Comparison of ENCODE assay signal across 32 cellular contexts in the genomic region with DNA sequence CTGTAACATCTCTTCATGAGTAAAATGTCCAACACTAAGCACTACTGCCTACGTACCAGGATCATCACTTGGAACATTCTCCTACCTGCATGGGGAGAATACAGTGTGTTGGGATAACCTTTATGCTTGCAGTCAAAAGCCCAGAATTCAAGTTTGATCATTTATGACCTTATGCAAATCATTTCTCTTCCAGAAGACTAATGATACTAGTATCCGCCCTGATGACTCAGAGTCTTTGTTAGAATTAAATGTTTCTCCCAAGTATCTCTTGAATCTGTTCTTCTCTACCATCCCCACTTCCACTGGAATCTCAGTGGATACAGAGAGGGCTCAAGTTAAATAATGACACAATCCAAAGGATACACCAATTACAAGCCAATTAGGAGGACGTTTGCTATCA. TPM values are rescaled to one million over a fixed set of nuclear protein-coding genes. Genes with fewer than 3 reads are reported as not detected.
A peak's percentile ranks its signal among the peaks of the same experiment; 100 is the strongest.
DNase-seq lines count a peak whose midpoint lies in the region; ATAC-seq, FAIRE-seq and TF ChIP-seq lines count a peak whose summit lies in the region.
"Had no signal": no experiment of that assay in that cellular context is flagged by ENCODE, and none has a peak within 500 bp of the region (broad histone marks: within the 10 kb centered on the region; RNA-seq: fewer than 3 reads in every experiment).

No MANE protein-coding gene starts in this region.

- in situ Hi-C loops in K562 (cut with MboI) = no loop called here

- no TSS peak for BruUV-seq in A673 (replicated peaks; lab: Mats Ljungman, UMichigan)
- no TSS peak for BruUV-seq in K562 (replicated peaks; lab: Mats Ljungman, UMichigan)

- H4K20me1 ChIP-seq in K562 (replicated peaks; ENCODE audit: control insufficient read depth, insufficient read depth, low read length) (no peaks in the 10 kb centered on the region), neural progenitor cell (ENCODE audit: low read depth) (no peaks in the 10 kb centered on the region)
- H4K20me1 ChIP-seq: BLaER1 had no signal

- no peaks in the 10 kb centered on the region for H3K9me1 ChIP-seq in K562 (ENCODE audit: control insufficient read depth, insufficient read depth, low read length)

- no peak for ATAC-seq in K562
- peak; percentile 44 for ATAC-seq in foreskin keratinocyte
- ATAC-seq in activated T-cell treated with anti-CD3 and anti-CD28 coated beads, Interleukin-2, amount 50 U/mL, for 72 hours (replicated peaks in 1 of 2) = no peak
- ATAC-seq: HCT116, HepG2, Right ventricle myocardium inferior had no signal

- TF ChIP-seq CTCF in A673 (conservative IDR thresholded peaks at IDR 0.05; ENCODE audit: low read depth, low read length) (no peak), K562 (IDR thresholded peaks at IDR 0.05 in 2 of 3, conservative IDR thresholded peaks at IDR 0.05 in 1 of 3; ENCODE audit: insufficient read depth in 2 of 3, low read depth in 1 of 3, low read length in 3 of 3) (no peak), foreskin keratinocyte (conservative IDR thresholded peaks at IDR 0.05) (no peak), neural progenitor cell (IDR thresholded peaks at IDR 0.05) (no peak)

- H3K4me1 Mint-ChIP-seq in activated T-cell treated with anti-CD3 and anti-CD28 coated beads, Interleukin-2, amount 50 U/mL, for 72 hours (ENCODE audit: low read depth) = no peaks in the 10 kb centered on the region
- no peaks in the 10 kb centered on the region for H3K4me1 Mint-ChIP-seq in neural progenitor cell
- H3K4me1 Mint-ChIP-seq: CD4-positive, CD25-positive, alpha-beta regulatory T cell had no signal

- H3K36me3 ChIP-seq in A673 (ENCODE audit: insufficient read depth, low read length, poor library complexity, severe bottlenecking) (no peaks in the 10 kb centered on the region), K562 (ENCODE audit: control insufficient read depth, insufficient read depth, low read length) (no peaks in the 10 kb centered on the region), neural progenitor cell (no peaks in the 10 kb centered on the region)
- H3K36me3 ChIP-seq: BLaER1, SJCRH30 had no signal

- H3K4me3 Mint-ChIP-seq in activated T-cell treated with anti-CD3 and anti-CD28 coated beads, Interleukin-2, amount 50 U/mL, for 72 hours = no peak overlapping the region
- H3K4me3 Mint-ChIP-seq in neural progenitor cell = no peak overlapping the region
- H3K4me3 Mint-ChIP-seq: CD4-positive, CD25-positive, alpha-beta regulatory T cell had no signal

- peak; percentile 28 for DNase-seq in A673 (ENCODE audit: low spot score)
- peak; percentile 6 for DNase-seq in HT1080 (ENCODE audit: low read depth)
- no peak for DNase-seq in K562 (ENCODE audit: extremely low read depth in 1 of 4, low spot score in 3 of 4)
- DNase-seq in foreskin keratinocyte = peak; percentile 30 to 56
- no peak for DNase-seq in activated T-cell treated with anti-CD3 and anti-CD28 coated beads, Interleukin-2, amount 50 U/mL, for 72 hours
- no peak for DNase-seq in neural progenitor cell (ENCODE audit: low spot score)
- no peak for DNase-seq in anterior cingulate cortex (lab: John Stamatoyannopoulos, UW)
- DNase-seq: 8988T; CD4-positive, CD25-positive, alpha-beta regulatory T cell; EL; GF-D8; Kasumi-1; MV-4-11; NCI-H1105; NCI-H1436 treated with DMSO at 0.1 percent for 48 hours; NCI-H187 treated with DMSO at 0.1 percent for 48 hours; NCI-H2171 treated with DMSO at 0.1 percent for 48 hours; NCI-H524; NCI-H82; NK-92 treated with Interleukin-12 subunit alpha and Interleukin-12 subunit beta, amount 100 ng/mL, for 24 hours; PC-9; SJCRH30 had no signal

- H3K4me1 ChIP-seq in A673 (ENCODE audit: insufficient read depth, low read length, poor library complexity, severe bottlenecking) (no peaks in the 10 kb centered on the region), K562 (replicated peaks in 1 of 2; ENCODE audit: control insufficient read depth in 2 of 2, insufficient read depth in 2 of 2, low read length in 2 of 2) (peaks cover 4 to 11% of the 10 kb centered on the region in 2 experiments; a peak in 3 of 5 replicates), foreskin keratinocyte (peaks cover 16% of the 10 kb centered on the region), neural progenitor cell (no peaks in the 10 kb centered on the region)
- H3K4me1 ChIP-seq: SJCRH30 had no signal

- TF ChIP-seq RAD21 in K562 (CRISPR knock-in tag; conservative IDR thresholded peaks at IDR 0.05 in 1 of 2, IDR thresholded peaks at IDR 0.05 in 1 of 2) = no peak

- H3K4me3 ChIP-seq in A673 (ENCODE audit: low read depth, low read length, poor library complexity, severe bottlenecking) (no peak overlapping the region), K562 (no peak overlapping the region), neural progenitor cell (no peak overlapping the region)
- H3K4me3 ChIP-seq: BLaER1, PC-9, SJCRH30 had no signal

- H3K27me3 ChIP-seq in A673 (replicated peaks; ENCODE audit: insufficient read depth, low read depth, low read length, poor library complexity) (peaks cover 10% of the 10 kb centered on the region), K562 (ENCODE audit: control insufficient read depth in 2 of 2, insufficient read depth in 2 of 2, low read length in 2 of 2) (no peaks in the 10 kb centered on the region; a peak in 1 of 5 replicates), foreskin keratinocyte (no peaks in the 10 kb centered on the region), neural progenitor cell (no peaks in the 10 kb centered on the region)
- H3K27me3 ChIP-seq: BLaER1, SJCRH30 had no signal

- no peak overlapping the region for H2AFZ ChIP-seq in K562 (ENCODE audit: low read depth, low read length)
- no peak overlapping the region for H2AFZ ChIP-seq in neural progenitor cell (replicated peaks)
- H2AFZ ChIP-seq: PC-9 had no signal

- H3F3A ChIP-seq in neural progenitor cell (ENCODE audit: low read depth) = no peaks in the 10 kb centered on the region

- WGBS in K562 (ENCODE audit: insufficient coverage, low coverage, missing lambda C conversion rate) = 8% methylated on average over 3 of the region's 3 CpGs

- no peak for TF ChIP-seq POLR2A in K562 (conservative IDR thresholded peaks at IDR 0.05)

- CTCF ChIA-PET in A673 (lab: Charles Lee) = no interaction called here
- CTCF ChIA-PET in K562 (lab: Yijun Ruan, JAX; ENCODE audit: low intra/inter-chr PET ratio) = no interaction called here

- POLR2A ChIA-PET in A673 (lab: Charles Lee; ENCODE audit: low non-redundant PET) (no interaction called here), K562 (lab: Yijun Ruan, JAX) (no interaction called here)

- H3K27ac ChIP-seq in A673 (ENCODE audit: low read depth, low read length, poor library complexity, severe bottlenecking) (no peak overlapping the region), K562 (ENCODE audit: extremely low read depth, low read depth, low read length) (no peak overlapping the region), foreskin keratinocyte (peak overlapping the region; percentile 23), neural progenitor cell (no peak overlapping the region)
- H3K27ac ChIP-seq: BLaER1, PC-9, SJCRH30 had no signal

- no peak for FAIRE-seq in K562 (lab: Jason Lieb, UNC)
- FAIRE-seq: D721Med, GM12891, HepG2 had no signal

- H3K4me2 ChIP-seq in K562 (ENCODE audit: insufficient read depth, low read length) (no peak overlapping the region), neural progenitor cell (no peak overlapping the region)
- H3K4me2 ChIP-seq: BLaER1, PC-9 had no signal

- no peaks in the 10 kb centered on the region for H3K9me3 ChIP-seq in A673 (ENCODE audit: low read depth, low read length, poor library complexity, severe bottlenecking)
- H3K9me3 ChIP-seq in K562 (replicated peaks; ENCODE audit: control insufficient read depth, insufficient read depth, low read depth, low read length) = no peaks in the 10 kb centered on the region
- H3K9me3 ChIP-seq in neural progenitor cell (ENCODE audit: low read depth) = no peaks in the 10 kb centered on the region
- H3K9me3 ChIP-seq: BLaER1, SJCRH30 had no signal

- no peaks in the 10 kb centered on the region for H3K36me3 Mint-ChIP-seq in activated T-cell treated with anti-CD3 and anti-CD28 coated beads, Interleukin-2, amount 50 U/mL, for 72 hours (ENCODE audit: insufficient read depth in 2 of 2)
- H3K36me3 Mint-ChIP-seq in neural progenitor cell = no peaks in the 10 kb centered on the region
- H3K36me3 Mint-ChIP-seq: CD4-positive, CD25-positive, alpha-beta regulatory T cell had no signal

- no peak overlapping the region for H3K27ac Mint-ChIP-seq in activated T-cell treated with anti-CD3 and anti-CD28 coated beads, Interleukin-2, amount 50 U/mL, for 72 hours
- no peak overlapping the region for H3K27ac Mint-ChIP-seq in neural progenitor cell
- H3K27ac Mint-ChIP-seq: CD4-positive, CD25-positive, alpha-beta regulatory T cell had no signal

- TF ChIP-seq EP300 in K562 (IDR thresholded peaks at IDR 0.05; ENCODE audit: low read length) = no peak

- H3K79me2 ChIP-seq in K562 (ENCODE audit: control insufficient read depth, insufficient read depth, low read length) (no peaks in the 10 kb centered on the region), neural progenitor cell (ENCODE audit: low read depth) (no peaks in the 10 kb centered on the region)

- intact Hi-C loops in A673 (cut with micrococcal nuclease; ENCODE audit: unreplicated experiment) = no loop called here
- intact Hi-C loops in K562 (cut with micrococcal nuclease) = no loop called here

- H3K27me3 Mint-ChIP-seq in activated T-cell treated with anti-CD3 and anti-CD28 coated beads, Interleukin-2, amount 50 U/mL, for 72 hours (ENCODE audit: low read depth) = peaks cover 8% of the 10 kb centered on the region
- H3K27me3 Mint-ChIP-seq in neural progenitor cell (ENCODE audit: insufficient read depth, low read depth) = no peaks in the 10 kb centered on the region

- H3K9me3 Mint-ChIP-seq in activated T-cell treated with anti-CD3 and anti-CD28 coated beads, Interleukin-2, amount 50 U/mL, for 72 hours = no peaks in the 10 kb centered on the region
- no peaks in the 10 kb centered on the region for H3K9me3 Mint-ChIP-seq in neural progenitor cell
- H3K9me3 Mint-ChIP-seq: CD4-positive, CD25-positive, alpha-beta regulatory T cell had no signal

- H3K9ac ChIP-seq in K562 (ENCODE audit: insufficient read depth in 1 of 2, low read depth in 2 of 2, low read length in 2 of 2) (no peak overlapping the region), neural progenitor cell (no peak overlapping the region)
- H3K9ac ChIP-seq: BLaER1 had no signal

RNA-seq across cellular contexts. Expression of gene MAJIN, which starts 12.4 kb away (rescaled TPM):
- total RNA-seq in A673 (2021) (not detected in 2 replicates), K562 (2014; rRNA removed) (0.12 TPM in 1 of 2 replicates, not detected in the other), K562 (2014; rRNA removed; fragmentation: Illumina TruSeq; extraction: Trizol) (0.18 and 0.29 TPM in 2 replicates), K562 (2015; rRNA removed; fragmentation: Illumina TruSeq; extraction: Trizol) (0.68 and 0.83 TPM in 2 replicates), K562 (2021) (0.24 TPM in 1 of 2 replicates, not detected in the other), foreskin keratinocyte (0.04 TPM in 1 of 2 replicates, not detected in the other), neural progenitor cell (ENCODE audit: low replicate concordance) (0.06 TPM in 1 of 2 replicates, not detected in the other)
- not detected in 2 replicates for total RNA-seq in HT1080 (2014; rRNA removed; shearing (Covaris generic))
- polyA plus RNA-seq in HT1080 (2015; cell fraction: cytosol; rRNA removed) = not detected in 2 replicates
- polyA plus RNA-seq in HT1080 (2015; cell fraction: nucleus; rRNA removed) = not detected in 2 replicates
- 0.30 TPM in 1 of 2 replicates, not detected in the other for total RNA-seq in K562 (2011; cell fraction: chromatin; rRNA removed; ENCODE audit: low replicate concordance)
- total RNA-seq in K562 (2011; cell fraction: nucleolus; rRNA removed) = 0.33 TPM in 1 of 2 replicates, not detected in the other
- total RNA-seq in K562 (2011; cell fraction: nucleoplasm; rRNA removed) = 0.38 TPM in 1 of 2 replicates, not detected in the other
- polyA plus RNA-seq in K562 (2011; rRNA removed) (0.28 and 0.42 TPM in 2 replicates), K562 (2014; fragmentation: Illumina TruSeq; extraction: Trizol) (0.39 TPM in 1 of 2 replicates, not detected in the other), K562 (2014; fragmentation: Nextera tagmentation; extraction: Ambion mirVana) (under 1 TPM in 1 of 2 experiments, not detected in 1; 0.21 TPM), K562 (2014; rRNA removed) (0.17 and 0.30 TPM in 2 replicates), foreskin keratinocyte (not detected in 2 replicates)
- polyA plus RNA-seq in K562 (2011; cell fraction: cytosol; rRNA removed) = 0.63 and 1.4 TPM in 2 replicates
- polyA plus RNA-seq in K562 (2011; cell fraction: nucleus; rRNA removed) = 0.13 and 0.74 TPM in 2 replicates
- 0.09 and 0.15 TPM in 2 replicates for polyA plus RNA-seq in K562 (2012)
- polyA minus RNA-seq in K562 (2011; rRNA and poly(A)+ RNA removed) = 0.11 and 0.21 TPM in 2 replicates
- polyA minus RNA-seq in K562 (2011; cell fraction: cytosol; rRNA and poly(A)+ RNA removed) = not detected in 2 replicates
- polyA minus RNA-seq in K562 (2011; cell fraction: nucleus; rRNA and poly(A)+ RNA removed) = not detected in 2 replicates
- total RNA-seq in activated T-cell treated with anti-CD3 and anti-CD28 coated beads, Interleukin-2, amount 50 U/mL, for 72 hours = 1 to 10 TPM; 1.7 to 2.7 TPM
- total RNA-seq: CD4-positive, CD25-positive, alpha-beta regulatory T cell; H4; HepG2; HT-29; M059J; Right ventricle myocardium inferior; RPMI7951; SJCRH30 had no signal
- polyA plus RNA-seq: HepG2 had no signal

RNA-seq across cellular contexts. Expression of gene GPHA2, which starts 23.8 kb away (rescaled TPM):
- not detected in 2 replicates for total RNA-seq in A673 (2021)
- 0.53 TPM in 1 of 2 replicates, not detected in the other for total RNA-seq in HT1080 (2014; rRNA removed; shearing (Covaris generic))
- not detected in 2 replicates for polyA plus RNA-seq in HT1080 (2015; cell fraction: cytosol; rRNA removed)
- polyA plus RNA-seq in HT1080 (2015; cell fraction: nucleus; rRNA removed) = not detected in 2 replicates
- not detected in 2 replicates for total RNA-seq in K562 (2011; cell fraction: chromatin; rRNA removed; ENCODE audit: low replicate concordance)
- not detected in 2 replicates for total RNA-seq in K562 (2011; cell fraction: nucleolus; rRNA removed)
- not detected in 2 replicates for total RNA-seq in K562 (2011; cell fraction: nucleoplasm; rRNA removed)
- total RNA-seq in K562 (2014; rRNA removed) = not detected in 2 replicates
- not detected in 2 replicates for total RNA-seq in K562 (2014; rRNA removed; fragmentation: Illumina TruSeq; extraction: Trizol)
- total RNA-seq in K562 (2015; rRNA removed; fragmentation: Illumina TruSeq; extraction: Trizol) = 0.22 TPM in 1 of 2 replicates, not detected in the other
- total RNA-seq in K562 (2021) = not detected in 2 replicates
- polyA plus RNA-seq in K562 (2011; rRNA removed) = not detected in 2 replicates
- polyA plus RNA-seq in K562 (2011; cell fraction: cytosol; rRNA removed) = not detected in 2 replicates
- 0.74 and 0.88 TPM in 2 replicates for polyA plus RNA-seq in K562 (2011; cell fraction: nucleus; rRNA removed)
- polyA plus RNA-seq in K562 (2012) = not detected in 2 replicates
- polyA plus RNA-seq in K562 (2014; fragmentation: Illumina TruSeq; extraction: Trizol) = not detected in 2 replicates
- polyA plus RNA-seq in K562 (2014; fragmentation: Nextera tagmentation; extraction: Ambion mirVana) = under 1 TPM in 1 of 2 experiments, not detected in 1; 0.17 TPM
- 1.4 TPM in 1 of 2 replicates, not detected in the other for polyA plus RNA-seq in K562 (2014; rRNA removed)
- polyA minus RNA-seq in K562 (2011; rRNA and poly(A)+ RNA removed) = not detected in 2 replicates
- polyA minus RNA-seq in K562 (2011; cell fraction: cytosol; rRNA and poly(A)+ RNA removed) = not detected in 2 replicates
- polyA minus RNA-seq in K562 (2011; cell fraction: nucleus; rRNA and poly(A)+ RNA removed) = not detected in 2 replicates
- total RNA-seq in foreskin keratinocyte = not detected in 2 replicates
- 0.27 TPM in 1 of 2 replicates, not detected in the other for polyA plus RNA-seq in foreskin keratinocyte
- total RNA-seq in activated T-cell treated with anti-CD3 and anti-CD28 coated beads, Interleukin-2, amount 50 U/mL, for 72 hours = under 1 TPM; 0.58 to 0.81 TPM
- total RNA-seq in neural progenitor cell (ENCODE audit: low replicate concordance) = 1.5 TPM in 1 of 2 replicates, not detected in the other
- total RNA-seq: CD4-positive, CD25-positive, alpha-beta regulatory T cell; H4; HT-29; M059J; Right ventricle myocardium inferior; RPMI7951; SJCRH30 had no signal
- polyA plus RNA-seq: CD4-positive, CD25-positive, alpha-beta regulatory T cell had no signal

RNA-seq across cellular contexts. Expression of gene PPP2R5B, which starts 35.0 kb away (rescaled TPM):
- total RNA-seq in A673 (2021) = 16.1 and 17.2 TPM in 2 replicates
- total RNA-seq in HT1080 (2014; rRNA removed; shearing (Covaris generic)) = 7.7 and 8.3 TPM in 2 replicates
- polyA plus RNA-seq in HT1080 (2015; cell fraction: cytosol; rRNA removed) = 7.8 and 8.4 TPM in 2 replicates
- polyA plus RNA-seq in HT1080 (2015; cell fraction: nucleus; rRNA removed) = 15.3 and 17.0 TPM in 2 replicates
- 18.6 and 35.5 TPM in 2 replicates for total RNA-seq in K562 (2011; cell fraction: chromatin; rRNA removed; ENCODE audit: low replicate concordance)
- 16.1 and 22.7 TPM in 2 replicates for total RNA-seq in K562 (2011; cell fraction: nucleolus; rRNA removed)
- 17.8 and 18.6 TPM in 2 replicates for total RNA-seq in K562 (2011; cell fraction: nucleoplasm; rRNA removed)
- total RNA-seq in K562 (2014; rRNA removed) = 3.3 and 5.2 TPM in 2 replicates
- total RNA-seq in K562 (2014; rRNA removed; fragmentation: Illumina TruSeq; extraction: Trizol) = 1.8 and 3.2 TPM in 2 replicates
- 2.5 and 2.6 TPM in 2 replicates for total RNA-seq in K562 (2015; rRNA removed; fragmentation: Illumina TruSeq; extraction: Trizol)
- 6.4 and 7.8 TPM in 2 replicates for total RNA-seq in K562 (2021)
- 7.3 and 11.1 TPM in 2 replicates for polyA plus RNA-seq in K562 (2011; rRNA removed)
- 9.0 and 9.1 TPM in 2 replicates for polyA plus RNA-seq in K562 (2011; cell fraction: cytosol; rRNA removed)
- polyA plus RNA-seq in K562 (2011; cell fraction: nucleus; rRNA removed) = 46.9 and 48.0 TPM in 2 replicates
- 5.8 and 10.7 TPM in 2 replicates for polyA plus RNA-seq in K562 (2012)
- 5.1 and 5.2 TPM in 2 replicates for polyA plus RNA-seq in K562 (2014; fragmentation: Illumina TruSeq; extraction: Trizol)
- polyA plus RNA-seq in K562 (2014; fragmentation: Nextera tagmentation; extraction: Ambion mirVana) = under 1 TPM; 0.10 to 0.13 TPM
- polyA plus RNA-seq in K562 (2014; rRNA removed) = 5.1 and 6.1 TPM in 2 replicates
- 3.4 and 4.0 TPM in 2 replicates for polyA minus RNA-seq in K562 (2011; rRNA and poly(A)+ RNA removed)
- polyA minus RNA-seq in K562 (2011; cell fraction: cytosol; rRNA and poly(A)+ RNA removed) = 3.6 and 3.9 TPM in 2 replicates
- polyA minus RNA-seq in K562 (2011; cell fraction: nucleus; rRNA and poly(A)+ RNA removed) = 4.8 and 5.9 TPM in 2 replicates
- 13.4 and 15.0 TPM in 2 replicates for total RNA-seq in foreskin keratinocyte
- polyA plus RNA-seq in foreskin keratinocyte = 12.5 and 13.5 TPM in 2 replicates
- total RNA-seq in activated T-cell treated with anti-CD3 and anti-CD28 coated beads, Interleukin-2, amount 50 U/mL, for 72 hours = 10 to 100 TPM; 15.0 to 24.0 TPM
- 5.7 and 11.3 TPM in 2 replicates for total RNA-seq in neural progenitor cell (ENCODE audit: low replicate concordance)

RNA-seq across cellular contexts. Expression of gene BATF2, which starts 37.3 kb away (rescaled TPM):
- total RNA-seq in A673 (2021) = not detected in 2 replicates
- total RNA-seq in HT1080 (2014; rRNA removed; shearing (Covaris generic)) = 1.6 and 3.1 TPM in 2 replicates
- 2.8 and 3.4 TPM in 2 replicates for polyA plus RNA-seq in HT1080 (2015; cell fraction: cytosol; rRNA removed)
- 2.6 and 2.7 TPM in 2 replicates for polyA plus RNA-seq in HT1080 (2015; cell fraction: nucleus; rRNA removed)
- 6.5 and 18.2 TPM in 2 replicates for total RNA-seq in K562 (2011; cell fraction: chromatin; rRNA removed; ENCODE audit: low replicate concordance)
- 10.7 and 15.0 TPM in 2 replicates for total RNA-seq in K562 (2011; cell fraction: nucleolus; rRNA removed)
- 7.7 and 8.2 TPM in 2 replicates for total RNA-seq in K562 (2011; cell fraction: nucleoplasm; rRNA removed)
- total RNA-seq in K562 (2014; rRNA removed) = 7.0 and 7.3 TPM in 2 replicates
- total RNA-seq in K562 (2014; rRNA removed; fragmentation: Illumina TruSeq; extraction: Trizol) = 2.5 and 3.1 TPM in 2 replicates
- total RNA-seq in K562 (2015; rRNA removed; fragmentation: Illumina TruSeq; extraction: Trizol) = 4.4 and 4.8 TPM in 2 replicates
- 8.7 TPM in 2 replicates for total RNA-seq in K562 (2021)
- polyA plus RNA-seq in K562 (2011; rRNA removed) = 7.2 and 9.0 TPM in 2 replicates
- 8.1 and 21.2 TPM in 2 replicates for polyA plus RNA-seq in K562 (2011; cell fraction: cytosol; rRNA removed)
- 5.7 and 9.2 TPM in 2 replicates for polyA plus RNA-seq in K562 (2011; cell fraction: nucleus; rRNA removed)
- 7.4 and 11.4 TPM in 2 replicates for polyA plus RNA-seq in K562 (2012)
- polyA plus RNA-seq in K562 (2014; fragmentation: Illumina TruSeq; extraction: Trizol) = 8.9 and 10.0 TPM in 2 replicates
- 1 to 10 TPM; 1.7 to 1.9 TPM for polyA plus RNA-seq in K562 (2014; fragmentation: Nextera tagmentation; extraction: Ambion mirVana)
- 5.2 and 6.4 TPM in 2 replicates for polyA plus RNA-seq in K562 (2014; rRNA removed)
- polyA minus RNA-seq in K562 (2011; rRNA and poly(A)+ RNA removed) = 4.9 and 7.0 TPM in 2 replicates
- polyA minus RNA-seq in K562 (2011; cell fraction: cytosol; rRNA and poly(A)+ RNA removed) = 5.3 and 7.1 TPM in 2 replicates
- 3.9 and 4.1 TPM in 2 replicates for polyA minus RNA-seq in K562 (2011; cell fraction: nucleus; rRNA and poly(A)+ RNA removed)
- total RNA-seq in foreskin keratinocyte = 0.14 and 0.28 TPM in 2 replicates
- polyA plus RNA-seq in foreskin keratinocyte = 0.35 and 0.36 TPM in 2 replicates
- under 1 TPM; 0.31 to 0.39 TPM for total RNA-seq in activated T-cell treated with anti-CD3 and anti-CD28 coated beads, Interleukin-2, amount 50 U/mL, for 72 hours
- 0.28 TPM in 1 of 2 replicates, not detected in the other for total RNA-seq in neural progenitor cell (ENCODE audit: low replicate concordance)
- total RNA-seq: CD4-positive, CD25-positive, alpha-beta regulatory T cell had no signal
- polyA plus RNA-seq: CD4-positive, CD25-positive, alpha-beta regulatory T cell had no signal

RNA-seq across cellular contexts. Expression of gene ATG2A, which starts 42.5 kb away (rescaled TPM):
- total RNA-seq in A673 (2021) = 28.6 and 29.6 TPM in 2 replicates
- 17.5 and 19.6 TPM in 2 replicates for total RNA-seq in HT1080 (2014; rRNA removed; shearing (Covaris generic))
- 10.8 and 11.0 TPM in 2 replicates for polyA plus RNA-seq in HT1080 (2015; cell fraction: cytosol; rRNA removed)
- 22.5 and 22.6 TPM in 2 replicates for polyA plus RNA-seq in HT1080 (2015; cell fraction: nucleus; rRNA removed)
- total RNA-seq in K562 (2011; cell fraction: chromatin; rRNA removed; ENCODE audit: low replicate concordance) = 50.6 and 183 TPM in 2 replicates
- total RNA-seq in K562 (2011; cell fraction: nucleolus; rRNA removed) = 131 and 133 TPM in 2 replicates
- total RNA-seq in K562 (2011; cell fraction: nucleoplasm; rRNA removed) = 70.0 and 70.2 TPM in 2 replicates
- 22.2 and 22.4 TPM in 2 replicates for total RNA-seq in K562 (2014; rRNA removed)
- 3.2 and 3.6 TPM in 2 replicates for total RNA-seq in K562 (2014; rRNA removed; fragmentation: Illumina TruSeq; extraction: Trizol)
- 6.2 and 7.7 TPM in 2 replicates for total RNA-seq in K562 (2015; rRNA removed; fragmentation: Illumina TruSeq; extraction: Trizol)
- total RNA-seq in K562 (2021) = 37.7 and 45.9 TPM in 2 replicates
- 4.6 and 11.2 TPM in 2 replicates for polyA plus RNA-seq in K562 (2011; rRNA removed)
- 6.2 and 17.3 TPM in 2 replicates for polyA plus RNA-seq in K562 (2011; cell fraction: cytosol; rRNA removed)
- polyA plus RNA-seq in K562 (2011; cell fraction: nucleus; rRNA removed) = 42.8 and 78.0 TPM in 2 replicates
- polyA plus RNA-seq in K562 (2012) = 22.5 and 32.9 TPM in 2 replicates
- 5.2 and 15.8 TPM in 2 replicates for polyA plus RNA-seq in K562 (2014; fragmentation: Illumina TruSeq; extraction: Trizol)
- under 1 TPM; 0.25 to 0.53 TPM for polyA plus RNA-seq in K562 (2014; fragmentation: Nextera tagmentation; extraction: Ambion mirVana)
- 21.0 and 21.6 TPM in 2 replicates for polyA plus RNA-seq in K562 (2014; rRNA removed)
- 5.7 and 7.2 TPM in 2 replicates for polyA minus RNA-seq in K562 (2011; rRNA and poly(A)+ RNA removed)
- polyA minus RNA-seq in K562 (2011; cell fraction: cytosol; rRNA and poly(A)+ RNA removed) = 18.2 and 19.4 TPM in 2 replicates
- polyA minus RNA-seq in K562 (2011; cell fraction: nucleus; rRNA and poly(A)+ RNA removed) = 45.1 and 49.8 TPM in 2 replicates
- 13.6 and 14.0 TPM in 2 replicates for total RNA-seq in foreskin keratinocyte
- 11.4 and 12.5 TPM in 2 replicates for polyA plus RNA-seq in foreskin keratinocyte
- 10 to 100 TPM; 20.9 to 27.0 TPM for total RNA-seq in activated T-cell treated with anti-CD3 and anti-CD28 coated beads, Interleukin-2, amount 50 U/mL, for 72 hours
- total RNA-seq in neural progenitor cell (ENCODE audit: low replicate concordance) = 4.4 and 16.6 TPM in 2 replicates

Comparison
In these comparisons a context has a peak if more than half of its experiments do, and no peak if none do; other contexts are left out.
1. DNase-seq: peak in A673 (single experiment), HT1080 (single experiment) and foreskin keratinocyte (2 of 2); none in K562 (0 of 4), activated T-cell treated with anti-CD3 and anti-CD28 coated beads, Interleukin-2, amount 50 U/mL, for 72 hours (0 of 2), neural progenitor cell (single experiment) and anterior cingulate cortex (0 of 58).